8 cellular contexts compared by ENCODE assay signal in genomic region chr17:46818319-46818928, GRCh38. TPM values are rescaled to one million over a fixed set of nuclear protein-coding genes. Genes with fewer than 3 reads are reported as not detected.
DNase-seq lines count a peak whose midpoint lies in the region; ATAC-seq and TF ChIP-seq lines count a peak whose summit lies in the region.

Gene WNT3, minus strand, starts transcription at chr17:46818692. Its CDS starts 95 bp downstream, at chr17:46818597.

- no peaks in the 10 kb centered on the region; the same call in 1 of the 2 replicates for H3K36me3 ChIP-seq in IMR-90 (ENCODE audit: control insufficient read depth, insufficient read depth, low read length)

- WGBS in IMR-90 (ENCODE audit: extremely low coverage in 2 of 2, insufficient read length in 1 of 2), 2 experiments: 0% methylated on average over 12 of the region's 47 CpGs; no CpG with 5 or more reads in 1 of the 2 experiments

- H3K27ac ChIP-seq in IMR-90 (ENCODE audit: insufficient read depth, low read length): no peak within 1 kb of the TSS

- H2BK120ac ChIP-seq in IMR-90 (ENCODE audit: low read depth, low read length): no peak within 1 kb of the TSS

- TF ChIP-seq RAD21 in IMR-90 (IDR thresholded peaks at IDR 0.05; ENCODE audit: low read length): no peak

- no peaks in the 10 kb centered on the region for H3K9me3 Mint-ChIP-seq in progenitor cell of endocrine pancreas (ENCODE audit: low read depth)

- H3K4ac ChIP-seq in IMR-90 (ENCODE audit: low read depth, low read length): no peak within 1 kb of the TSS

- TF ChIP-seq CTCF in IMR-90 (conservative IDR thresholded peaks at IDR 0.05; ENCODE audit: low read depth, low read length) (no peak), epithelial cell of proximal tubule (conservative IDR thresholded peaks at IDR 0.05; ENCODE audit: low read depth, low read length) (no peak), progenitor cell of endocrine pancreas (IDR thresholded peaks at IDR 0.05; ENCODE audit: unreplicated experiment) (no peak)

- peak within 1 kb of the TSS; percentile 67 for H2AFZ ChIP-seq in IMR-90 (replicated peaks; ENCODE audit: low read length, poor library complexity)

- no peak within 1 kb of the TSS for H3K9ac ChIP-seq in IMR-90 (ENCODE audit: low read depth, low read length)

- H2BK15ac ChIP-seq in IMR-90 (ENCODE audit: low read depth, low read length): no peak within 1 kb of the TSS

- H3K27me3 ChIP-seq in IMR-90 (ENCODE audit: control insufficient read depth, insufficient read depth, low read length): peaks cover 93% of the 10 kb centered on the region

- no peak within 1 kb of the TSS for H2AK5ac ChIP-seq in IMR-90 (ENCODE audit: low read depth, low read length)

- H2BK20ac ChIP-seq in IMR-90 (ENCODE audit: low read depth, low read length): no peak within 1 kb of the TSS

- no peak within 1 kb of the TSS for H4K91ac ChIP-seq in IMR-90 (ENCODE audit: insufficient read depth, low read depth, low read length)

- ATAC-seq in IMR-90 (ENCODE audit: low read depth) (peak; percentile 21; the same call in 1 of the 2 replicates), HG02763 (IDR thresholded peaks at IDR 0.05; ENCODE audit: unreplicated experiment) (no peak), GM19023 (IDR thresholded peaks at IDR 0.05; ENCODE audit: unreplicated experiment) (no peak), HG03175 (IDR thresholded peaks at IDR 0.05; ENCODE audit: unreplicated experiment) (no peak)

- H3K18ac ChIP-seq in IMR-90 (ENCODE audit: low read depth, low read length): no peak within 1 kb of the TSS

- peak within 1 kb of the TSS; percentile 45; the same call in 1 of the 2 replicates for H3K4me2 ChIP-seq in IMR-90 (ENCODE audit: low read depth, low read length)

- H3K9me1 ChIP-seq in IMR-90 (ENCODE audit: insufficient read depth, low read length): no peaks in the 10 kb centered on the region

- H3K9me3 ChIP-seq in IMR-90 (ENCODE audit: control insufficient read depth, insufficient read depth, low read length): no peaks in the 10 kb centered on the region; the same call in 1 of the 2 replicates

- TF ChIP-seq POLR2A in IMR-90 (IDR thresholded peaks at IDR 0.05; ENCODE audit: low read depth, low read length): no peak

- POLR2A ChIA-PET in IMR-90 (lab: Charles Lee; ENCODE audit: unreplicated experiment): no interaction called here

- intact Hi-C loops in IMR-90 (cut with micrococcal nuclease): loop anchor here (5.0 kb wide), 1 partner anchor 46 kb away; no protein-coding TSS in a partner anchor

- no peaks in the 10 kb centered on the region; the same call in 1 of the 2 replicates for H4K20me1 ChIP-seq in IMR-90 (ENCODE audit: insufficient read depth, low read length)

- no peak within 1 kb of the TSS for H3K27ac Mint-ChIP-seq in progenitor cell of endocrine pancreas

- H4K5ac ChIP-seq in IMR-90 (ENCODE audit: low read depth, low read length): no peak within 1 kb of the TSS

- no peak within 1 kb of the TSS for H3K56ac ChIP-seq in IMR-90 (ENCODE audit: extremely low read depth, insufficient read depth, low read length)

- H3K14ac ChIP-seq in IMR-90 (replicated peaks; ENCODE audit: low read depth, low read length): no peak within 1 kb of the TSS

- H3K23ac ChIP-seq in IMR-90 (ENCODE audit: low read depth, low read length): no peak within 1 kb of the TSS; the same call in 1 of the 2 replicates

- dilution Hi-C loops in IMR-90 (cut with HindIII; ENCODE audit: low sequenced_read_pairs, unreplicated experiment): no loop called here

- in situ Hi-C loops in ACHN (cut with HindIII; ENCODE audit: low pct_ligation_motif_present, low pct_unique_long_range_greater_than_20kb, low sequenced_read_pairs): no loop called here
- in situ Hi-C loops in IMR-90 (cut with MboI; ENCODE audit: low sequenced_read_pairs): no loop called here

- DNase-seq in ACHN (peak; percentile 28), IMR-90 (no peak), epithelial cell of proximal tubule (ENCODE audit: low read depth) (no peak), progenitor cell of endocrine pancreas (ENCODE audit: low spot score, unreplicated experiment) (no peak)
- peak; percentile 56 to 63 for DNase-seq in activated CD4-positive, alpha-beta T cell treated with anti-CD3 and anti-CD28 coated beads, Interleukin-2, amount 50 U/mL, for 48 hours

- H3K79me1 ChIP-seq in IMR-90 (ENCODE audit: low read depth in 1 of 2, low read length in 2 of 2): no peaks in the 10 kb centered on the region

- H3K4me1 Mint-ChIP-seq in progenitor cell of endocrine pancreas (ENCODE audit: low read depth): peaks cover 8% of the 10 kb centered on the region

- CTCF ChIA-PET in IMR-90 (lab: Yijun Ruan, JAX): no interaction called here

- H3K4me1 ChIP-seq in IMR-90 (ENCODE audit: control insufficient read depth, insufficient read depth, low read length): peaks cover 2% of the 10 kb centered on the region; the same call in 1 of the 2 replicates

- no peaks in the 10 kb centered on the region for H3K36me3 Mint-ChIP-seq in progenitor cell of endocrine pancreas (ENCODE audit: insufficient read depth)

- no peak within 1 kb of the TSS for H4K8ac ChIP-seq in IMR-90 (ENCODE audit: low read depth in 2 of 2, low read length in 2 of 2)

- H2BK5ac ChIP-seq in IMR-90 (ENCODE audit: low read depth, low read length, poor library complexity, severe bottlenecking): no peak within 1 kb of the TSS

- H3K4me3 Mint-ChIP-seq in progenitor cell of endocrine pancreas (ENCODE audit: low read depth): peak within 1 kb of the TSS; percentile 61

- no peak within 1 kb of the TSS for H2AK9ac ChIP-seq in IMR-90 (replicated peaks; ENCODE audit: low read depth, low read length, poor library complexity)

- H3K27me3 Mint-ChIP-seq in progenitor cell of endocrine pancreas: peaks cover 90% of the 10 kb centered on the region

- no TSS peak for BruUV-seq in IMR-90 (replicated peaks; lab: Mats Ljungman, UMichigan)

- H3K4me3 ChIP-seq in IMR-90 (ENCODE audit: insufficient read depth, low read depth, low read length) (no peak within 1 kb of the TSS; the same call in 1 of the 2 replicates), epithelial cell of proximal tubule (ENCODE audit: low read depth, low read length) (peak within 1 kb of the TSS; percentile 37)

TF ChIP-seq in IMR-90, 13 proteins besides CTCF, POLR2A, EP300 and RAD21:
- no peak for TF ChIP-seq FOS (IDR thresholded peaks at IDR 0.05; ENCODE audit: low read depth, low read length)
- no peak for TF ChIP-seq MXI1 (IDR thresholded peaks at IDR 0.05; ENCODE audit: borderline replicate concordance, low read depth, low read length)
- TF ChIP-seq, protein P1, sequence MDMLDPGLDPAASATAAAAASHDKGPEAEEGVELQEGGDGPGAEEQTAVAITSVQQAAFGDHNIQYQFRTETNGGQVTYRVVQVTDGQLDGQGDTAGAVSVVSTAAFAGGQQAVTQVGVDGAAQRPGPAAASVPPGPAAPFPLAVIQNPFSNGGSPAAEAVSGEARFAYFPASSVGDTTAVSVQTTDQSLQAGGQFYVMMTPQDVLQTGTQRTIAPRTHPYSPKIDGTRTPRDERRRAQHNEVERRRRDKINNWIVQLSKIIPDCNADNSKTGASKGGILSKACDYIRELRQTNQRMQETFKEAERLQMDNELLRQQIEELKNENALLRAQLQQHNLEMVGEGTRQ (IDR thresholded peaks at IDR 0.05; ENCODE audit: low read depth, low read length): no peak
- no peak for TF ChIP-seq NFE2L2 (IDR thresholded peaks at IDR 0.05; ENCODE audit: low read depth, low read length)
- TF ChIP-seq RCOR1 (IDR thresholded peaks at IDR 0.05; ENCODE audit: insufficient replicate concordance, low read length): no peak
- no peak for TF ChIP-seq CHD1 (IDR thresholded peaks at IDR 0.05; ENCODE audit: low read depth, low read length)
- TF ChIP-seq BHLHE40 (IDR thresholded peaks at IDR 0.05; ENCODE audit: low read depth, low read length): no peak
- TF ChIP-seq ELK1 (IDR thresholded peaks at IDR 0.05; ENCODE audit: borderline replicate concordance, low read depth, low read length): no peak
- no peak for TF ChIP-seq CEBPB (IDR thresholded peaks at IDR 0.05; ENCODE audit: low read depth, low read length)
- no peak for TF ChIP-seq SMC3 (IDR thresholded peaks at IDR 0.05; ENCODE audit: low read depth, low read length)
- TF ChIP-seq MAZ (IDR thresholded peaks at IDR 0.05; ENCODE audit: borderline replicate concordance, low read depth, low read length): no peak
- TF ChIP-seq MAFK (IDR thresholded peaks at IDR 0.05; ENCODE audit: low read depth, low read length): no peak
- no peak for TF ChIP-seq RFX5 (IDR thresholded peaks at IDR 0.05; ENCODE audit: low read depth, low read length)

RNA-seq across cellular contexts. Expression of gene WNT3, which starts in this region (rescaled TPM):
- total RNA-seq in IMR-90 (2012; rRNA removed) (0.56 and 0.72 TPM in 2 replicates), epithelial cell of proximal tubule (1.6 and 2.3 TPM in 2 replicates), progenitor cell of endocrine pancreas (7.2 and 8.1 TPM in 2 replicates)
- polyA plus RNA-seq in IMR-90 (2012; rRNA removed): 0.99 and 1.0 TPM in 2 replicates
- polyA plus RNA-seq in IMR-90 (2012; cell fraction: cytosol; rRNA removed): 0.58 and 0.71 TPM in 2 replicates
- 3.1 and 4.9 TPM in 2 replicates for polyA plus RNA-seq in IMR-90 (2012; cell fraction: nucleus; rRNA removed; ENCODE audit: low replicate concordance)

Comparison
In these comparisons a context has a peak if more than half of its experiments do, and no peak if none do; other contexts are left out.
1. DNase-seq: peak in ACHN (single experiment) and activated CD4-positive, alpha-beta T cell treated with anti-CD3 and anti-CD28 coated beads, Interleukin-2, amount 50 U/mL, for 48 hours (2 of 2); none in IMR-90 (single experiment), epithelial cell of proximal tubule (single experiment) and progenitor cell of endocrine pancreas (single experiment).